ENCODE assay signal across 20 cellular contexts in genomic region chr4:93960450-93960849, GRCh38.
DNase-seq lines count a peak whose midpoint lies in the region; ATAC-seq and TF ChIP-seq lines count a peak whose summit lies in the region.
"Had no signal": no experiment of that assay in that cellular context is flagged by ENCODE, and none has a peak within 500 bp of the region (broad histone marks: within the 10 kb centered on the region; RNA-seq: fewer than 3 reads in every experiment).

No MANE protein-coding gene starts in this region.

- no peak overlapping the region for H3K9ac ChIP-seq in NT2/D1 (ENCODE audit: insufficient read length, low read depth)
- H3K9ac ChIP-seq: GM23248 had no signal

- peaks cover 16% of the 10 kb centered on the region; the same call in 2 of the 3 replicates for H3K4me1 Mint-ChIP-seq in GM23338
- H3K4me1 Mint-ChIP-seq: IgD-negative memory B cell had no signal

- H3K4me3 ChIP-seq in GM23338 = peak overlapping the region; percentile 4; the same call in 1 of the 2 replicates
- H3K4me3 ChIP-seq in NT2/D1 (ENCODE audit: insufficient read length, low read depth) = no peak overlapping the region
- H3K4me3 ChIP-seq: A549, GM23248 had no signal

- DNase-seq in GM23338 (ENCODE audit: low spot score) = peak; percentile 47
- peak; percentile 8 for DNase-seq in NT2/D1 (ENCODE audit: low read depth, low spot score)
- DNase-seq in iPS DF 19.7 (ENCODE audit: low read depth, low spot score) = peak; percentile 40
- peak; percentile 13 for DNase-seq in iPS-NIHi7 (ENCODE audit: extremely low spot score)
- no peak for DNase-seq in NCI-H1417 (lab: John Stamatoyannopoulos, UW)
- no peak for DNase-seq in caudate nucleus (lab: John Stamatoyannopoulos, UW)
- DNase-seq: AML-193; Caco-2; CD4-positive, alpha-beta T cell; DMS79; GDM1; GM23248; H7 had no signal

- no peaks in the 10 kb centered on the region for H3K27me3 Mint-ChIP-seq in GM23338 (ENCODE audit: insufficient read depth, low read depth, poor library complexity)
- H3K27me3 Mint-ChIP-seq: CD4-positive, alpha-beta T cell; IgD-negative memory B cell had no signal

- H3K36me3 Mint-ChIP-seq in GM23338 (ENCODE audit: low read depth) = no peaks in the 10 kb centered on the region
- H3K36me3 Mint-ChIP-seq: IgD-negative memory B cell had no signal

- H3K27ac Mint-ChIP-seq in GM23338 = peak overlapping the region; percentile 45
- H3K27ac Mint-ChIP-seq: CD4-positive, alpha-beta T cell; IgD-negative memory B cell had no signal

- peak overlapping the region; percentile 44; the same call in 1 of the 2 replicates for H2AFZ ChIP-seq in GM23338
- H2AFZ ChIP-seq: GM23248 had no signal

- H3K36me3 ChIP-seq in GM23338 (ENCODE audit: insufficient read depth) (no peaks in the 10 kb centered on the region), NT2/D1 (ENCODE audit: insufficient read depth, insufficient read length, low read length) (no peaks in the 10 kb centered on the region)

- no peaks in the 10 kb centered on the region for H3K79me2 ChIP-seq in GM23338 (replicated peaks; ENCODE audit: insufficient read depth)

- TF ChIP-seq CTCF in GM23338 (conservative IDR thresholded peaks at IDR 0.05; ENCODE audit: low read depth in 2 of 2) = no peak

- H3K27me3 ChIP-seq in GM23338 (ENCODE audit: insufficient read depth) (no peaks in the 10 kb centered on the region), NT2/D1 (ENCODE audit: insufficient read depth, insufficient read length) (no peaks in the 10 kb centered on the region)

- H3K4me1 ChIP-seq in GM23338 (ENCODE audit: insufficient read depth) (peaks cover 16% of the 10 kb centered on the region), NT2/D1 (ENCODE audit: insufficient read depth, insufficient read length) (no peaks in the 10 kb centered on the region)
- H3K4me1 ChIP-seq: A549, Caco-2 had no signal

- H3K27ac ChIP-seq in GM23338 (ENCODE audit: low read depth) = no peak overlapping the region
- no peak overlapping the region for H3K27ac ChIP-seq in caudate nucleus (ENCODE audit: low read depth, low read length)
- H3K27ac ChIP-seq: 22Rv1, A549, C4-2B, GM23248, HL-60 had no signal

- H3K9me3 ChIP-seq in NT2/D1 (ENCODE audit: insufficient read depth, low read length) = no peaks in the 10 kb centered on the region
- H3K9me3 ChIP-seq: A549, Caco-2 had no signal

- peak overlapping the region; percentile 6; the same call in 1 of the 2 replicates for H3K4me2 ChIP-seq in GM23338
- H3K4me2 ChIP-seq: A549 had no signal

- no peak overlapping the region for H3K4me3 Mint-ChIP-seq in GM23338
- H3K4me3 Mint-ChIP-seq: CD4-positive, alpha-beta T cell; IgD-negative memory B cell had no signal

- H3K9me3 Mint-ChIP-seq in GM23338 = no peaks in the 10 kb centered on the region; the same call in 2 of the 3 replicates

- H3K9me2 ChIP-seq in GM23338 (ENCODE audit: insufficient read depth) = no peaks in the 10 kb centered on the region

- no peaks in the 10 kb centered on the region for H3F3A ChIP-seq in GM23338 (replicated peaks; ENCODE audit: low read depth)

- ATAC-seq in GM23338 = peak; percentile 88
- no peak for ATAC-seq in HG03135 (IDR thresholded peaks at IDR 0.05; ENCODE audit: unreplicated experiment)
- ATAC-seq: A549, HepG2 had no signal

- H4K20me1 ChIP-seq in GM23338 (replicated peaks; ENCODE audit: insufficient read depth) = no peaks in the 10 kb centered on the region

TF ChIP-seq in GM23338, 12 proteins besides CTCF, POLR2A, EP300 and RAD21 (continues in another document):
- no peak for TF ChIP-seq ETS1 (IDR thresholded peaks at IDR 0.05)
- TF ChIP-seq EZH2phosphoT487 (IDR thresholded peaks at IDR 0.05; ENCODE audit: unreplicated experiment) = no peak
- no peak for TF ChIP-seq EZH2 (IDR thresholded peaks at IDR 0.05; ENCODE audit: low read depth, unreplicated experiment)
- TF ChIP-seq NANOG (IDR thresholded peaks at IDR 0.05; ENCODE audit: borderline replicate concordance) = no peak
- no peak for TF ChIP-seq JUNB (IDR thresholded peaks at IDR 0.05; ENCODE audit: unreplicated experiment)
- no peak for TF ChIP-seq ZNF462 (CRISPR knock-in tag; IDR thresholded peaks at IDR 0.05)
- no peak for TF ChIP-seq CREB1 (CRISPR knock-in tag; IDR thresholded peaks at IDR 0.05; ENCODE audit: low read depth)
- TF ChIP-seq POLR2AphosphoS5 (IDR thresholded peaks at IDR 0.05; ENCODE audit: low read depth) = no peak
- no peak for TF ChIP-seq STAT1 (IDR thresholded peaks at IDR 0.05; ENCODE audit: unreplicated experiment)
- TF ChIP-seq ZNF331 (CRISPR knock-in tag; IDR thresholded peaks at IDR 0.05; ENCODE audit: low read depth) = no peak

Comparison
In these comparisons a context has a peak if more than half of its experiments do, and no peak if none do; other contexts are left out.
1. DNase-seq: peak in GM23338 (single experiment), NT2/D1 (single experiment), iPS DF 19.7 (single experiment) and iPS-NIHi7 (single experiment); none in NCI-H1417 (0 of 3) and caudate nucleus (0 of 61).